ENCODE assay signal across 10 cellular contexts in genomic region chr3:13347390-13347966, GRCh38.
DNase-seq lines count a peak whose midpoint lies in the region; ATAC-seq, FAIRE-seq and TF ChIP-seq lines count a peak whose summit lies in the region.
"Had no signal": no experiment of that assay in that cellular context is flagged by ENCODE, and none has a peak within 500 bp of the region (broad histone marks: within the 10 kb centered on the region; RNA-seq: fewer than 3 reads in every experiment).

No MANE protein-coding gene starts in this region.

- H4K20me1 ChIP-seq in DND-41 (ENCODE audit: insufficient read depth, low read length), result 0 out of 2 replicates have a peak, but pooled peaks cover 2% of the 10 kb centered on the region

- no peak overlapping the region for H2AFZ ChIP-seq in DND-41 (ENCODE audit: low read depth, low read length)

- peak overlapping the region; percentile 53 for H3K4me2 ChIP-seq in DND-41 (ENCODE audit: insufficient read depth, low read length)

- DNase-seq in A673 (ENCODE audit: low spot score) (peak; percentile 14), DND-41 (peak; percentile 83), adipocyte (ENCODE audit: low read depth) (peak; percentile 32), islet precursor cell (peak; percentile 71), RCC 7860 (ENCODE audit: low spot score) (no peak), ACHN (no peak), tibial artery (no peak)
- DNase-seq: lower lobe of right lung had no signal

- H3K9ac ChIP-seq in DND-41 (ENCODE audit: low read depth, low read length) (peak overlapping the region; percentile 60), adipocyte (ENCODE audit: low read length) (no peak overlapping the region)

- H3K79me2 ChIP-seq in DND-41 (ENCODE audit: insufficient read depth, low read length), result peaks cover 26% of the 10 kb centered on the region

- H3K4me3 ChIP-seq in A673 (ENCODE audit: low read depth, low read length, poor library complexity, severe bottlenecking), result no peak overlapping the region
- peak overlapping the region in 1 of 2 experiments; percentile 26; a peak in 1 of 4 replicates for H3K4me3 ChIP-seq in DND-41 (ENCODE audit: low read depth in 1 of 2, low read length in 2 of 2)
- H3K4me3 ChIP-seq in adipocyte (ENCODE audit: low read length), result no peak overlapping the region
- H3K4me3 ChIP-seq in tibial artery, result no peak overlapping the region
- H3K4me3 ChIP-seq: lower lobe of right lung had no signal

- BruUV-seq in A673 (replicated peaks; lab: Mats Ljungman, UMichigan), result no TSS peak

- POLR2A ChIA-PET in A673 (lab: Charles Lee; ENCODE audit: low non-redundant PET), result no interaction called here

- H3K4me1 ChIP-seq in A673 (ENCODE audit: insufficient read depth, low read length, poor library complexity, severe bottlenecking) (peaks cover 8% of the 10 kb centered on the region), DND-41 (ENCODE audit: insufficient read depth, low read length) (peaks cover 100% of the 10 kb centered on the region), adipocyte (ENCODE audit: control insufficient read depth, insufficient read depth, low read length) (no peaks in the 10 kb centered on the region), tibial artery (no peaks in the 10 kb centered on the region)

- H3K27me3 ChIP-seq in A673 (replicated peaks; ENCODE audit: insufficient read depth, low read depth, low read length, poor library complexity) (no peaks in the 10 kb centered on the region), DND-41 (ENCODE audit: insufficient read depth, low read length, poor library complexity) (no peaks in the 10 kb centered on the region), adipocyte (replicated peaks; ENCODE audit: control insufficient read depth, insufficient read depth, low read length) (peaks cover 40% of the 10 kb centered on the region), tibial artery (peaks cover 0 to 4% of the 10 kb centered on the region in 2 donors)

- H3K36me3 ChIP-seq in A673 (ENCODE audit: insufficient read depth, low read length, poor library complexity, severe bottlenecking) (no peaks in the 10 kb centered on the region), DND-41 (ENCODE audit: insufficient read depth, low read length) (peaks cover 69% of the 10 kb centered on the region), adipocyte (ENCODE audit: control insufficient read depth, insufficient read depth, low read length, severe bottlenecking) (no peaks in the 10 kb centered on the region), tibial artery (no peaks in the 10 kb centered on the region)

- CTCF ChIA-PET in A673 (lab: Charles Lee), result no interaction called here

- in situ Hi-C loops in ACHN (cut with HindIII; ENCODE audit: low pct_ligation_motif_present, low pct_unique_long_range_greater_than_20kb, low sequenced_read_pairs), result no loop called here

- H3K27ac ChIP-seq in A673 (ENCODE audit: low read depth, low read length, poor library complexity, severe bottlenecking), result peak overlapping the region; percentile 61
- H3K27ac ChIP-seq in DND-41 (ENCODE audit: low read length), result peak overlapping the region; percentile 96
- no peak overlapping the region for H3K27ac ChIP-seq in tibial artery
- H3K27ac ChIP-seq: lower lobe of right lung had no signal

- FAIRE-seq in RCC 7860 (lab: Jason Lieb, UNC), result no peak
- FAIRE-seq: D721Med had no signal

- no peak for TF ChIP-seq CTCF in A673 (conservative IDR thresholded peaks at IDR 0.05; ENCODE audit: low read depth, low read length)
- no peak for TF ChIP-seq CTCF in DND-41 (IDR thresholded peaks at IDR 0.05; ENCODE audit: borderline replicate concordance, extremely low read depth, low read length, poor library complexity, severe bottlenecking)
- no peak for TF ChIP-seq CTCF in tibial artery (IDR thresholded peaks at IDR 0.05)

- intact Hi-C loops in A673 (cut with micrococcal nuclease; ENCODE audit: unreplicated experiment), result no loop called here
- intact Hi-C loops in tibial artery (cut with DNase I; ENCODE audit: low total_unique reads), result no loop called here

- ATAC-seq in DND-41 (ENCODE audit: insufficient read depth, low read depth) (peak; percentile 28), HG02840 (IDR thresholded peaks at IDR 0.05; ENCODE audit: low FRiP score, unreplicated experiment) (no peak)

- H3K9me3 ChIP-seq in A673 (ENCODE audit: low read depth, low read length, poor library complexity, severe bottlenecking) (no peaks in the 10 kb centered on the region), DND-41 (ENCODE audit: insufficient read depth, low read length, severe bottlenecking) (no peaks in the 10 kb centered on the region), adipocyte (ENCODE audit: control insufficient read depth, low read length) (peaks cover 5% of the 10 kb centered on the region), tibial artery (no peaks in the 10 kb centered on the region)
- H3K9me3 ChIP-seq: lower lobe of right lung had no signal

Comparison
In these comparisons a context has a peak if more than half of its experiments do, and no peak if none do; other contexts are left out.
1. DNase-seq: peak in A673 (single experiment), DND-41 (single experiment), adipocyte (single experiment) and islet precursor cell (single experiment); none in RCC 7860 (single experiment), ACHN (single experiment) and tibial artery (0 of 2).
2. H3K27ac ChIP-seq: peak in A673 (single experiment) and DND-41 (single experiment); none in tibial artery (0 of 2).